ENCODE assay signal across 26 cellular contexts in genomic region chr1:152148991-152149390, GRCh38. TPM values are rescaled to one million over a fixed set of nuclear protein-coding genes. Genes with fewer than 3 reads are reported as not detected.
"Had no signal": no experiment of that assay in that cellular context is flagged by ENCODE, and none has a peak within 500 bp of the region (broad histone marks: within the 10 kb centered on the region; RNA-seq: fewer than 3 reads in every experiment).

No MANE protein-coding gene starts in this region.

- DNase-seq: cortex of kidney; dorsolateral prefrontal cortex; effector CD8-positive, alpha-beta T cell; foreskin melanocyte; head of caudate nucleus; kidney glomerular epithelial cell; mesendoderm; naive thymus-derived CD4-positive, alpha-beta T cell; nephron progenitor cell; psoas muscle; retina; right lobe of liver; spleen; stimulated activated CD4-positive, alpha-beta T cell treated with anti-CD3 and anti-CD28 coated beads, Interleukin-15, amount 100 ng/mL, for 24 hours; stimulated activated CD4-positive, alpha-beta T cell treated with anti-CD3 and anti-CD28 coated beads, Interleukin-1b, Interleukin-23, amount 100 ng/mL, for 48 hours; stimulated activated CD4-positive, alpha-beta T cell treated with anti-CD3 and anti-CD28 coated beads, Interleukin-4, amount 100 ng/mL, for 4 hours; stimulated activated naive B cell treated with anti-CD40 and anti-IgM and Interleukin-4, amounts not matched to agents 10 μg/mL and 1 μg/mL and 100 μg/mL, for 72 hours; stimulated activated naive CD8-positive, alpha-beta T cell treated with anti-CD3 and anti-CD28 coated beads, Interleukin-15, amount 100 ng/mL, for 72 hours; testis; transverse colon had no signal

- H3K4me3 ChIP-seq: dorsolateral prefrontal cortex, hepatocyte, psoas muscle, right lobe of liver, spleen, testis, transverse colon had no signal

- ATAC-seq: naive thymus-derived CD4-positive, alpha-beta T cell; psoas muscle; right lobe of liver; stimulated activated naive B cell treated with anti-CD40 and anti-IgM and Interleukin-4, amounts not matched to agents 10 μg/mL and 1 μg/mL and 100 μg/mL, for 72 hours; stimulated activated naive CD8-positive, alpha-beta T cell treated with anti-CD3 and anti-CD28 coated beads, Interleukin-15, amount 100 ng/mL, for 72 hours had no signal

RNA-seq across cellular contexts. Expression of gene RPTN, which starts 10.0 kb away (rescaled TPM):
- total RNA-seq: dorsolateral prefrontal cortex; hepatocyte; liver; lung microvascular endothelial cell; naive thymus-derived CD4-positive, alpha-beta T cell; omental fat pad; psoas muscle; right lobe of liver; skeletal muscle tissue; spleen; transverse colon; urinary bladder had no signal
- polyA plus RNA-seq: hepatocyte; liver; naive thymus-derived CD4-positive, alpha-beta T cell; psoas muscle; spleen; urinary bladder had no signal

RNA-seq across cellular contexts. Expression of gene TCHH, which starts 33.7 kb away (rescaled TPM):
- total RNA-seq: hepatocyte, skeletal muscle tissue, urinary bladder had no signal
- polyA plus RNA-seq: hepatocyte; naive thymus-derived CD4-positive, alpha-beta T cell had no signal
